Comparison of ENCODE assay signal across 2 cellular contexts in the genomic region with DNA sequence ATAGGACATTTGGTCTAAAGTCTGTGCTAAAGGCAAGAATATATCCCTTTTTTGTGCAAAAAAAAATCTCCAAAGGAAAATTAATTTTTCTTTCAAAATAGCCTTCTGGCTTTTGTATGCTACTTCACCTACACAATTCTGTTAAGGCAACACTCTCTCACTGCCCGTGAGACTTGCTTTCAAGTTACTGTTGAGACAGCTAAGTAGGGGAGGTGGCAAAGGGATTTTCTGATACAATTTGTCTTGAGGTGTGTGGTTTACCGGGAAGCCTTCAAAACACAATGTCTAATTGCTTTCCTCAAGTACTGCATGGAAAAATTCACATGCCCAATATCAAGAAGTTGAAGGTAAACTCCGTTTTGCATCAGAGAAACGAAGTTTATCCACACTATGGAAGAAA.
TF ChIP-seq lines count a peak whose summit lies in the region.

No MANE protein-coding gene starts in this region.

TF ChIP-seq in GM23338, 12 proteins besides CTCF, POLR2A, EP300 and RAD21 (continues in another document):
- TF ChIP-seq STAT1 (IDR thresholded peaks at IDR 0.05; ENCODE audit: unreplicated experiment) (no peak), POLR2AphosphoS5 (IDR thresholded peaks at IDR 0.05; ENCODE audit: low read depth) (no peak), ZNF331 (CRISPR knock-in tag; IDR thresholded peaks at IDR 0.05; ENCODE audit: low read depth) (no peak), EZH2 (IDR thresholded peaks at IDR 0.05; ENCODE audit: low read depth, unreplicated experiment) (no peak), CREB1 (CRISPR knock-in tag; IDR thresholded peaks at IDR 0.05; ENCODE audit: low read depth) (no peak), EZH2phosphoT487 (IDR thresholded peaks at IDR 0.05; ENCODE audit: unreplicated experiment) (no peak), JUNB (IDR thresholded peaks at IDR 0.05; ENCODE audit: unreplicated experiment) (no peak)
- TF ChIP-seq, protein P1, sequence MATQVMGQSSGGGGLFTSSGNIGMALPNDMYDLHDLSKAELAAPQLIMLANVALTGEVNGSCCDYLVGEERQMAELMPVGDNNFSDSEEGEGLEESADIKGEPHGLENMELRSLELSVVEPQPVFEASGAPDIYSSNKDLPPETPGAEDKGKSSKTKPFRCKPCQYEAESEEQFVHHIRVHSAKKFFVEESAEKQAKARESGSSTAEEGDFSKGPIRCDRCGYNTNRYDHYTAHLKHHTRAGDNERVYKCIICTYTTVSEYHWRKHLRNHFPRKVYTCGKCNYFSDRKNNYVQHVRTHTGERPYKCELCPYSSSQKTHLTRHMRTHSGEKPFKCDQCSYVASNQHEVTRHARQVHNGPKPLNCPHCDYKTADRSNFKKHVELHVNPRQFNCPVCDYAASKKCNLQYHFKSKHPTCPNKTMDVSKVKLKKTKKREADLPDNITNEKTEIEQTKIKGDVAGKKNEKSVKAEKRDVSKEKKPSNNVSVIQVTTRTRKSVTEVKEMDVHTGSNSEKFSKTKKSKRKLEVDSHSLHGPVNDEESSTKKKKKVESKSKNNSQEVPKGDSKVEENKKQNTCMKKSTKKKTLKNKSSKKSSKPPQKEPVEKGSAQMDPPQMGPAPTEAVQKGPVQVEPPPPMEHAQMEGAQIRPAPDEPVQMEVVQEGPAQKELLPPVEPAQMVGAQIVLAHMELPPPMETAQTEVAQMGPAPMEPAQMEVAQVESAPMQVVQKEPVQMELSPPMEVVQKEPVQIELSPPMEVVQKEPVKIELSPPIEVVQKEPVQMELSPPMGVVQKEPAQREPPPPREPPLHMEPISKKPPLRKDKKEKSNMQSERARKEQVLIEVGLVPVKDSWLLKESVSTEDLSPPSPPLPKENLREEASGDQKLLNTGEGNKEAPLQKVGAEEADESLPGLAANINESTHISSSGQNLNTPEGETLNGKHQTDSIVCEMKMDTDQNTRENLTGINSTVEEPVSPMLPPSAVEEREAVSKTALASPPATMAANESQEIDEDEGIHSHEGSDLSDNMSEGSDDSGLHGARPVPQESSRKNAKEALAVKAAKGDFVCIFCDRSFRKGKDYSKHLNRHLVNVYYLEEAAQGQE (IDR thresholded peaks at IDR 0.05; ENCODE audit: unreplicated experiment) = no peak
- TF ChIP-seq, protein P2, sequence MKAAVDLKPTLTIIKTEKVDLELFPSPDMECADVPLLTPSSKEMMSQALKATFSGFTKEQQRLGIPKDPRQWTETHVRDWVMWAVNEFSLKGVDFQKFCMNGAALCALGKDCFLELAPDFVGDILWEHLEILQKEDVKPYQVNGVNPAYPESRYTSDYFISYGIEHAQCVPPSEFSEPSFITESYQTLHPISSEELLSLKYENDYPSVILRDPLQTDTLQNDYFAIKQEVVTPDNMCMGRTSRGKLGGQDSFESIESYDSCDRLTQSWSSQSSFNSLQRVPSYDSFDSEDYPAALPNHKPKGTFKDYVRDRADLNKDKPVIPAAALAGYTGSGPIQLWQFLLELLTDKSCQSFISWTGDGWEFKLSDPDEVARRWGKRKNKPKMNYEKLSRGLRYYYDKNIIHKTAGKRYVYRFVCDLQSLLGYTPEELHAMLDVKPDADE (IDR thresholded peaks at IDR 0.05) = no peak
- TF ChIP-seq, protein P3, sequence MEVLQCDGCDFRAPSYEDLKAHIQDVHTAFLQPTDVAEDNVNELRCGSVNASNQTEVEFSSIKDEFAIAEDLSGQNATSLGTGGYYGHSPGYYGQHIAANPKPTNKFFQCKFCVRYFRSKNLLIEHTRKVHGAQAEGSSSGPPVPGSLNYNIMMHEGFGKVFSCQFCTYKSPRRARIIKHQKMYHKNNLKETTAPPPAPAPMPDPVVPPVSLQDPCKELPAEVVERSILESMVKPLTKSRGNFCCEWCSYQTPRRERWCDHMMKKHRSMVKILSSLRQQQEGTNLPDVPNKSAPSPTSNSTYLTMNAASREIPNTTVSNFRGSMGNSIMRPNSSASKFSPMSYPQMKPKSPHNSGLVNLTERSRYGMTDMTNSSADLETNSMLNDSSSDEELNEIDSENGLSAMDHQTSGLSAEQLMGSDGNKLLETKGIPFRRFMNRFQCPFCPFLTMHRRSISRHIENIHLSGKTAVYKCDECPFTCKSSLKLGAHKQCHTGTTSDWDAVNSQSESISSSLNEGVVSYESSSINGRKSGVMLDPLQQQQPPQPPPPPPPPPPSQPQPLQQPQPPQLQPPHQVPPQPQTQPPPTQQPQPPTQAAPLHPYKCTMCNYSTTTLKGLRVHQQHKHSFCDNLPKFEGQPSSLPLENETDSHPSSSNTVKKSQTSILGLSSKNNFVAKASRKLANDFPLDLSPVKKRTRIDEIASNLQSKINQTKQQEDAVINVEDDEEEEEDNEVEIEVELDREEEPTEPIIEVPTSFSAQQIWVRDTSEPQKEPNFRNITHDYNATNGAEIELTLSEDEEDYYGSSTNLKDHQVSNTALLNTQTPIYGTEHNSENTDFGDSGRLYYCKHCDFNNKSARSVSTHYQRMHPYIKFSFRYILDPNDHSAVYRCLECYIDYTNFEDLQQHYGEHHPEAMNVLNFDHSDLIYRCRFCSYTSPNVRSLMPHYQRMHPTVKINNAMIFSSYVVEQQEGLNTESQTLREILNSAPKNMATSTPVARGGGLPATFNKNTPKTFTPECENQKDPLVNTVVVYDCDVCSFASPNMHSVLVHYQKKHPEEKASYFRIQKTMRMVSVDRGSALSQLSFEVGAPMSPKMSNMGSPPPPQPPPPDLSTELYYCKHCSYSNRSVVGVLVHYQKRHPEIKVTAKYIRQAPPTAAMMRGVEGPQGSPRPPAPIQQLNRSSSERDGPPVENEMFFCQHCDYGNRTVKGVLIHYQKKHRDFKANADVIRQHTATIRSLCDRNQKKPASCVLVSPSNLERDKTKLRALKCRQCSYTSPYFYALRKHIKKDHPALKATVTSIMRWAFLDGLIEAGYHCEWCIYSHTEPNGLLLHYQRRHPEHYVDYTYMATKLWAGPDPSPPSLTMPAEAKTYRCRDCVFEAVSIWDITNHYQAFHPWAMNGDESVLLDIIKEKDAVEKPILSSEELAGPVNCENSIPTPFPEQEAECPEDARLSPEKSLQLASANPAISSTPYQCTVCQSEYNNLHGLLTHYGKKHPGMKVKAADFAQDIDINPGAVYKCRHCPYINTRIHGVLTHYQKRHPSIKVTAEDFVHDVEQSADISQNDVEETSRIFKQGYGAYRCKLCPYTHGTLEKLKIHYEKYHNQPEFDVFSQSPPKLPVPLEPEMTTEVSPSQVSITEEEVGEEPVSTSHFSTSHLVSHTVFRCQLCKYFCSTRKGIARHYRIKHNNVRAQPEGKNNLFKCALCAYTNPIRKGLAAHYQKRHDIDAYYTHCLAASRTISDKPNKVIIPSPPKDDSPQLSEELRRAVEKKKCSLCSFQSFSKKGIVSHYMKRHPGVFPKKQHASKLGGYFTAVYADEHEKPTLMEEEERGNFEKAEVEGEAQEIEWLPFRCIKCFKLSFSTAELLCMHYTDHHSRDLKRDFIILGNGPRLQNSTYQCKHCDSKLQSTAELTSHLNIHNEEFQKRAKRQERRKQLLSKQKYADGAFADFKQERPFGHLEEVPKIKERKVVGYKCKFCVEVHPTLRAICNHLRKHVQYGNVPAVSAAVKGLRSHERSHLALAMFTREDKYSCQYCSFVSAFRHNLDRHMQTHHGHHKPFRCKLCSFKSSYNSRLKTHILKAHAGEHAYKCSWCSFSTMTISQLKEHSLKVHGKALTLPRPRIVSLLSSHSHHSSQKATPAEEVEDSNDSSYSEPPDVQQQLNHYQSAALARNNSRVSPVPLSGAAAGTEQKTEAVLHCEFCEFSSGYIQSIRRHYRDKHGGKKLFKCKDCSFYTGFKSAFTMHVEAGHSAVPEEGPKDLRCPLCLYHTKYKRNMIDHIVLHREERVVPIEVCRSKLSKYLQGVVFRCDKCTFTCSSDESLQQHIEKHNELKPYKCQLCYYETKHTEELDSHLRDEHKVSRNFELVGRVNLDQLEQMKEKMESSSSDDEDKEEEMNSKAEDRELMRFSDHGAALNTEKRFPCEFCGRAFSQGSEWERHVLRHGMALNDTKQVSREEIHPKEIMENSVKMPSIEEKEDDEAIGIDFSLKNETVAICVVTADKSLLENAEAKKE (CRISPR knock-in tag; IDR thresholded peaks at IDR 0.05) = no peak

TF ChIP-seq in SK-N-SH, 30 proteins besides CTCF, POLR2A, EP300 and RAD21:
- TF ChIP-seq YY1 (IDR thresholded peaks at IDR 0.05; ENCODE audit: low read depth) (0 out of 2 replicates have a peak, but pooled peaks have one; percentile 12), CHD2 (IDR thresholded peaks at IDR 0.05; ENCODE audit: low read length, partially characterized antibody) (no peak)
